9 cellular contexts compared by ENCODE assay signal in the genomic region with DNA sequence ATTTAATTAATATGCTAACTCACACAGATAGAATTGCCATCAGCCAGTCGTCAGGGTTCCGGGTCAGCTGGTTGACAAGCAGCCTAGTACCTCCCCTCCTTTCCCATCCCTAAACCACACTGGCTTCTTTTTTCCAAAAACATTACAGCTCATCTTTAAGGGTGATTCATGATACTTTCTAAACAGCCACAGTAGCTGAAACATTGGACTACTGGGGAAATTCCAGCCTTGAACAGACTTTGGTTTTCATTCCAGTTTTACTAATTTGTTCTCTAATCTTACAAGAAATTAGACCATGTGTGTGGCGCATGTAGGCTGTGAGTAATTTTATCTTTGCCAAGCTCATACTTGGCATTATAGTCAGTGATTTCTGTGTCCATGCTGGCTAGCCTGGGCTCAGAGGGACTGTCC.
DNase-seq lines count a peak whose midpoint lies in the region; ATAC-seq and TF ChIP-seq lines count a peak whose summit lies in the region.
"Had no signal": no experiment of that assay in that cellular context is flagged by ENCODE, and none has a peak within 500 bp of the region (broad histone marks: within the 10 kb centered on the region; RNA-seq: fewer than 3 reads in every experiment).

No MANE protein-coding gene starts in this region.

- in situ Hi-C loops in astrocyte of the cerebellum (cut with HindIII; ENCODE audit: low sequenced_read_pairs) = no loop called here

- TF ChIP-seq CTCF in astrocyte of the cerebellum (IDR thresholded peaks at IDR 0.05; ENCODE audit: low read depth, low read length, missing control alignments) = no peak

- H3K4me3 ChIP-seq in astrocyte of the cerebellum (ENCODE audit: low read depth, low read length) = no peak overlapping the region

- DNase-seq in A172 (ENCODE audit: low spot score) (peak; percentile 84), H4 (ENCODE audit: low spot score) (peak; percentile 35), astrocyte of the cerebellum (ENCODE audit: low read depth) (peak; percentile 83), kidney tubule cell (ENCODE audit: low spot score) (peak; percentile 93), NCI-H1436 (lab: John Stamatoyannopoulos, UW) (no peak)
- no peak for DNase-seq in activated CD4-positive, CD25-positive, alpha-beta regulatory T cell treated with anti-CD3 and anti-CD28 coated beads, Interleukin-2, amount 50 U/mL, for 72 hours
- DNase-seq: stimulated activated CD4-positive, alpha-beta T cell treated with anti-CD3 and anti-CD28 coated beads, Interleukin-12 subunit alpha, Interleukin-12 subunit beta, amount 100 ng/mL, for 4 hours had no signal

- ATAC-seq in GM21447 (IDR thresholded peaks at IDR 0.05; ENCODE audit: unreplicated experiment) = no peak
- ATAC-seq in HG02970 (IDR thresholded peaks at IDR 0.05; ENCODE audit: low FRiP score, unreplicated experiment) = no peak

Comparison
In these comparisons a context has a peak if more than half of its experiments do, and no peak if none do; other contexts are left out.
1. DNase-seq: peak in A172 (single experiment), H4 (single experiment), astrocyte of the cerebellum (single experiment) and kidney tubule cell (single experiment); none in NCI-H1436 (single experiment) and activated CD4-positive, CD25-positive, alpha-beta regulatory T cell treated with anti-CD3 and anti-CD28 coated beads, Interleukin-2, amount 50 U/mL, for 72 hours (single experiment).